In genomic region chr21:44948426-44949120, GRCh38 we compare ENCODE assay signal across 16 cellular contexts.
"Had no signal": no experiment of that assay in that cellular context is flagged by ENCODE, and none has a peak within 500 bp of the region (broad histone marks: within the 10 kb centered on the region; RNA-seq: fewer than 3 reads in every experiment).

No MANE protein-coding gene starts in this region.

- H3K9ac ChIP-seq: neural progenitor cell had no signal

- H3K9me3 Mint-ChIP-seq: activated CD4-positive, alpha-beta memory T cell treated with anti-CD3 and anti-CD28 coated beads for 36 hours; activated naive CD8-positive, alpha-beta T cell treated with anti-CD3 and anti-CD28 coated beads for 36 hours; neural progenitor cell; T-helper 2 cell treated with Interferon-gamma antibody and Interleukin-4, amounts not matched to agents 5 μg/mL and 100 μg/mL, for 36 hours had no signal

- H3K4me3 Mint-ChIP-seq: activated CD4-positive, alpha-beta memory T cell treated with anti-CD3 and anti-CD28 coated beads for 36 hours; activated naive CD8-positive, alpha-beta T cell treated with anti-CD3 and anti-CD28 coated beads for 36 hours; neural progenitor cell; T-helper 2 cell treated with Interferon-gamma antibody and Interleukin-4, amounts not matched to agents 5 μg/mL and 100 μg/mL, for 36 hours had no signal

- H3K27me3 ChIP-seq: breast epithelium, esophagus squamous epithelium, left lung, neural progenitor cell, pancreas, tibial nerve had no signal

- H3K27ac ChIP-seq: esophagus squamous epithelium, left lung, neural progenitor cell, pancreas, tibial nerve had no signal

- H3K4me1 Mint-ChIP-seq: neural progenitor cell had no signal

- H3K27ac Mint-ChIP-seq: activated CD4-positive, alpha-beta memory T cell treated with anti-CD3 and anti-CD28 coated beads for 36 hours; activated naive CD8-positive, alpha-beta T cell treated with anti-CD3 and anti-CD28 coated beads for 36 hours; neural progenitor cell; T-helper 2 cell treated with Interferon-gamma antibody and Interleukin-4, amounts not matched to agents 5 μg/mL and 100 μg/mL, for 36 hours had no signal

- DNase-seq: activated CD4-positive, alpha-beta memory T cell treated with anti-CD3 and anti-CD28 coated beads for 36 hours; activated CD4-positive, alpha-beta T cell treated with anti-CD3 and anti-CD28 coated beads for 1 hour; activated gamma-delta T cell; activated naive CD8-positive, alpha-beta T cell treated with anti-CD3 and anti-CD28 coated beads for 36 hours; activated T-cell treated with anti-CD3 and anti-CD28 coated beads, Interleukin-2, amount 50 U/mL, for 48 hours; esophagus squamous epithelium; foreskin fibroblast; mesendoderm; retina; small intestine had no signal

- H3K9me3 ChIP-seq: breast epithelium, esophagus squamous epithelium, left lung, pancreas, tibial nerve had no signal

- H3K4me1 ChIP-seq: neural progenitor cell, pancreas had no signal

- H3K27me3 Mint-ChIP-seq: activated CD4-positive, alpha-beta memory T cell treated with anti-CD3 and anti-CD28 coated beads for 36 hours; activated naive CD8-positive, alpha-beta T cell treated with anti-CD3 and anti-CD28 coated beads for 36 hours had no signal

- H3K4me3 ChIP-seq: breast epithelium, esophagus squamous epithelium, left lung, neural progenitor cell, pancreas, tibial nerve had no signal

- H3K36me3 ChIP-seq: neural progenitor cell had no signal
